2 cellular contexts compared by ENCODE assay signal in genomic region chr10:58244666-58245065, GRCh38.
TF ChIP-seq lines count a peak whose summit lies in the region.
"Not testable (repeated sequence)": the region's sequence is repeated elsewhere in the genome, so short reads cannot be mapped to it uniquely, and the experiment has no call there.

No MANE protein-coding gene starts in this region.

TF ChIP-seq in K562, 482 proteins besides CTCF, POLR2A, EP300 and RAD21:
- TF ChIP-seq SOX6 (IDR thresholded peaks at IDR 0.05) (0 out of 2 replicates have a peak, but pooled peaks have one; percentile 49), ARID1B (IDR thresholded peaks at IDR 0.05) (0 out of 2 replicates have a peak, but pooled peaks have one; percentile 35), TAL1 (IDR thresholded peaks at IDR 0.05) (peak; percentile 25; the same call in 1 of the 2 replicates), CBFA2T3 (IDR thresholded peaks at IDR 0.05) (peak; percentile 82), TCF3 (CRISPR knock-in tag; IDR thresholded peaks at IDR 0.05) (peak; percentile 42), KDM1A (IDR thresholded peaks at IDR 0.05) (peak; percentile 39 to 50; a peak in 1 of 4 replicates), CBFA2T2 (conservative IDR thresholded peaks at IDR 0.05) (peak; percentile 64), MAX (CRISPR knock-in tag; IDR thresholded peaks at IDR 0.05) (peak; percentile 48; the same call in 1 of the 2 replicates)

TF ChIP-seq in HepG2, 621 proteins besides CTCF, POLR2A, EP300 and RAD21 (continues in another document):
- peak; percentile 80 for TF ChIP-seq HNF4A (CRISPR knock-in tag; IDR thresholded peaks at IDR 0.05)
- TF ChIP-seq RARA (CRISPR knock-in tag; IDR thresholded peaks at IDR 0.05): peak; percentile 74
- TF ChIP-seq POGZ (CRISPR knock-in tag; IDR thresholded peaks at IDR 0.05): 0 out of 2 replicates have a peak, but pooled peaks have one; percentile 40
- peak; percentile 60; the same call in 1 of the 2 replicates for TF ChIP-seq RCOR2 (CRISPR knock-in tag; IDR thresholded peaks at IDR 0.05)
- TF ChIP-seq, protein P1, sequence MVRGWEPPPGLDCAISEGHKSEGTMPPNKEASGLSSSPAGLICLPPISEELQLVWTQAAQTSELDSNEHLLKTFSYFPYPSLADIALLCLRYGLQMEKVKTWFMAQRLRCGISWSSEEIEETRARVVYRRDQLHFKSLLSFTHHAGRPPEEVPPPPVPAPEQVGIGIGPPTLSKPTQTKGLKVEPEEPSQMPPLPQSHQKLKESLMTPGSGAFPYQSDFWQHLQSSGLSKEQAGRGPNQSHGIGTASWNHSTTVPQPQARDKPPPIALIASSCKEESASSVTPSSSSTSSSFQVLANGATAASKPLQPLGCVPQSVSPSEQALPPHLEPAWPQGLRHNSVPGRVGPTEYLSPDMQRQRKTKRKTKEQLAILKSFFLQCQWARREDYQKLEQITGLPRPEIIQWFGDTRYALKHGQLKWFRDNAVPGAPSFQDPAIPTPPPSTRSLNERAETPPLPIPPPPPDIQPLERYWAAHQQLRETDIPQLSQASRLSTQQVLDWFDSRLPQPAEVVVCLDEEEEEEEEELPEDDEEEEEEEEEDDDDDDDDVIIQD (CRISPR knock-in tag; IDR thresholded peaks at IDR 0.05; ENCODE audit: low read depth): peak; percentile 59; the same call in 1 of the 2 replicates
- TF ChIP-seq PPARG (CRISPR knock-in tag; conservative IDR thresholded peaks at IDR 0.05): peak; percentile 89
- TF ChIP-seq KDM6A (CRISPR knock-in tag; IDR thresholded peaks at IDR 0.05; ENCODE audit: low read depth): 0 out of 2 replicates have a peak, but pooled peaks have one; percentile 32
- TF ChIP-seq FOXA1 (IDR thresholded peaks at IDR 0.05); FOXP1 (IDR thresholded peaks at IDR 0.05); SOX6 (IDR thresholded peaks at IDR 0.05); SOX13 (IDR thresholded peaks at IDR 0.05); CREM (CRISPR knock-in tag; IDR thresholded peaks at IDR 0.05): not testable (repeated sequence)
- 0 out of 2 replicates have a peak, but pooled peaks have one; percentile 25 for TF ChIP-seq FOXA1 (CRISPR knock-in tag; IDR thresholded peaks at IDR 0.05)
- TF ChIP-seq SOX5 (CRISPR knock-in tag; IDR thresholded peaks at IDR 0.05; ENCODE audit: borderline replicate concordance): peak; percentile 67
- TF ChIP-seq, protein P2, sequence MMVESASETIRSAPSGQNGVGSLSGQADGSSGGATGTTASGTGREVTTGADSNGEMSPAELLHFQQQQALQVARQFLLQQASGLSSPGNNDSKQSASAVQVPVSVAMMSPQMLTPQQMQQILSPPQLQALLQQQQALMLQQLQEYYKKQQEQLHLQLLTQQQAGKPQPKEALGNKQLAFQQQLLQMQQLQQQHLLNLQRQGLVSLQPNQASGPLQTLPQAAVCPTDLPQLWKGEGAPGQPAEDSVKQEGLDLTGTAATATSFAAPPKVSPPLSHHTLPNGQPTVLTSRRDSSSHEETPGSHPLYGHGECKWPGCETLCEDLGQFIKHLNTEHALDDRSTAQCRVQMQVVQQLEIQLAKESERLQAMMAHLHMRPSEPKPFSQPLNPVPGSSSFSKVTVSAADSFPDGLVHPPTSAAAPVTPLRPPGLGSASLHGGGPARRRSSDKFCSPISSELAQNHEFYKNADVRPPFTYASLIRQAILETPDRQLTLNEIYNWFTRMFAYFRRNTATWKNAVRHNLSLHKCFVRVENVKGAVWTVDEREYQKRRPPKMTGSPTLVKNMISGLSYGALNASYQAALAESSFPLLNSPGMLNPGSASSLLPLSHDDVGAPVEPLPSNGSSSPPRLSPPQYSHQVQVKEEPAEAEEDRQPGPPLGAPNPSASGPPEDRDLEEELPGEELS (CRISPR knock-in tag; IDR thresholded peaks at IDR 0.05): peak; percentile 75
- peak; percentile 57; the same call in 1 of the 2 replicates for TF ChIP-seq HDAC2 (CRISPR knock-in tag; IDR thresholded peaks at IDR 0.05)
- TF ChIP-seq NR2F6 (IDR thresholded peaks at IDR 0.05): peak; percentile 62; the same call in 1 of the 2 replicates
- TF ChIP-seq NR2F6 (CRISPR knock-in tag; IDR thresholded peaks at IDR 0.05): peak; percentile 77
- TF ChIP-seq, protein P3, sequence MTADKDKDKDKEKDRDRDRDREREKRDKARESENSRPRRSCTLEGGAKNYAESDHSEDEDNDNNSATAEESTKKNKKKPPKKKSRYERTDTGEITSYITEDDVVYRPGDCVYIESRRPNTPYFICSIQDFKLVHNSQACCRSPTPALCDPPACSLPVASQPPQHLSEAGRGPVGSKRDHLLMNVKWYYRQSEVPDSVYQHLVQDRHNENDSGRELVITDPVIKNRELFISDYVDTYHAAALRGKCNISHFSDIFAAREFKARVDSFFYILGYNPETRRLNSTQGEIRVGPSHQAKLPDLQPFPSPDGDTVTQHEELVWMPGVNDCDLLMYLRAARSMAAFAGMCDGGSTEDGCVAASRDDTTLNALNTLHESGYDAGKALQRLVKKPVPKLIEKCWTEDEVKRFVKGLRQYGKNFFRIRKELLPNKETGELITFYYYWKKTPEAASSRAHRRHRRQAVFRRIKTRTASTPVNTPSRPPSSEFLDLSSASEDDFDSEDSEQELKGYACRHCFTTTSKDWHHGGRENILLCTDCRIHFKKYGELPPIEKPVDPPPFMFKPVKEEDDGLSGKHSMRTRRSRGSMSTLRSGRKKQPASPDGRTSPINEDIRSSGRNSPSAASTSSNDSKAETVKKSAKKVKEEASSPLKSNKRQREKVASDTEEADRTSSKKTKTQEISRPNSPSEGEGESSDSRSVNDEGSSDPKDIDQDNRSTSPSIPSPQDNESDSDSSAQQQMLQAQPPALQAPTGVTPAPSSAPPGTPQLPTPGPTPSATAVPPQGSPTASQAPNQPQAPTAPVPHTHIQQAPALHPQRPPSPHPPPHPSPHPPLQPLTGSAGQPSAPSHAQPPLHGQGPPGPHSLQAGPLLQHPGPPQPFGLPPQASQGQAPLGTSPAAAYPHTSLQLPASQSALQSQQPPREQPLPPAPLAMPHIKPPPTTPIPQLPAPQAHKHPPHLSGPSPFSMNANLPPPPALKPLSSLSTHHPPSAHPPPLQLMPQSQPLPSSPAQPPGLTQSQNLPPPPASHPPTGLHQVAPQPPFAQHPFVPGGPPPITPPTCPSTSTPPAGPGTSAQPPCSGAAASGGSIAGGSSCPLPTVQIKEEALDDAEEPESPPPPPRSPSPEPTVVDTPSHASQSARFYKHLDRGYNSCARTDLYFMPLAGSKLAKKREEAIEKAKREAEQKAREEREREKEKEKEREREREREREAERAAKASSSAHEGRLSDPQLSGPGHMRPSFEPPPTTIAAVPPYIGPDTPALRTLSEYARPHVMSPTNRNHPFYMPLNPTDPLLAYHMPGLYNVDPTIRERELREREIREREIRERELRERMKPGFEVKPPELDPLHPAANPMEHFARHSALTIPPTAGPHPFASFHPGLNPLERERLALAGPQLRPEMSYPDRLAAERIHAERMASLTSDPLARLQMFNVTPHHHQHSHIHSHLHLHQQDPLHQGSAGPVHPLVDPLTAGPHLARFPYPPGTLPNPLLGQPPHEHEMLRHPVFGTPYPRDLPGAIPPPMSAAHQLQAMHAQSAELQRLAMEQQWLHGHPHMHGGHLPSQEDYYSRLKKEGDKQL (CRISPR knock-in tag; IDR thresholded peaks at IDR 0.05; ENCODE audit: low read depth): peak; percentile 73; the same call in 1 of the 2 replicates
- TF ChIP-seq ZNF652 (CRISPR knock-in tag; IDR thresholded peaks at IDR 0.05; ENCODE audit: borderline replicate concordance, low read depth): peak; percentile 89
- TF ChIP-seq FOXP1 (CRISPR knock-in tag; IDR thresholded peaks at IDR 0.05): peak; percentile 67; the same call in 1 of the 2 replicates
- peak; percentile 77 for TF ChIP-seq SOX6 (CRISPR knock-in tag; IDR thresholded peaks at IDR 0.05)
- TF ChIP-seq SOX13 (CRISPR knock-in tag; conservative IDR thresholded peaks at IDR 0.05 in 1 of 2, IDR thresholded peaks at IDR 0.05 in 1 of 2): peak in 1 of 2 experiments; percentile 84; a peak in 2 of 4 replicates
- 0 out of 2 replicates have a peak, but pooled peaks have one; percentile 37 for TF ChIP-seq CREM (IDR thresholded peaks at IDR 0.05)
- peak; percentile 18; the same call in 1 of the 2 replicates for TF ChIP-seq THAP11 (CRISPR knock-in tag; IDR thresholded peaks at IDR 0.05)
- TF ChIP-seq RXRB (CRISPR knock-in tag; IDR thresholded peaks at IDR 0.05; ENCODE audit: borderline replicate concordance): peak; percentile 72
- peak; percentile 9 to 71; a peak in 3 of 4 replicates for TF ChIP-seq NR2F1 (CRISPR knock-in tag; IDR thresholded peaks at IDR 0.05)
- 0 out of 2 replicates have a peak, but pooled peaks have one; percentile 38 for TF ChIP-seq MLX (CRISPR knock-in tag; IDR thresholded peaks at IDR 0.05)
- TF ChIP-seq PATZ1 (CRISPR knock-in tag; IDR thresholded peaks at IDR 0.05): peak; percentile 54
- TF ChIP-seq SALL1 (CRISPR knock-in tag; IDR thresholded peaks at IDR 0.05): peak; percentile 40; the same call in 1 of the 2 replicates
- TF ChIP-seq ZNF614 (CRISPR knock-in tag; IDR thresholded peaks at IDR 0.05; ENCODE audit: borderline replicate concordance): 0 out of 2 replicates have a peak, but pooled peaks have one; percentile 31
- TF ChIP-seq, protein P4, sequence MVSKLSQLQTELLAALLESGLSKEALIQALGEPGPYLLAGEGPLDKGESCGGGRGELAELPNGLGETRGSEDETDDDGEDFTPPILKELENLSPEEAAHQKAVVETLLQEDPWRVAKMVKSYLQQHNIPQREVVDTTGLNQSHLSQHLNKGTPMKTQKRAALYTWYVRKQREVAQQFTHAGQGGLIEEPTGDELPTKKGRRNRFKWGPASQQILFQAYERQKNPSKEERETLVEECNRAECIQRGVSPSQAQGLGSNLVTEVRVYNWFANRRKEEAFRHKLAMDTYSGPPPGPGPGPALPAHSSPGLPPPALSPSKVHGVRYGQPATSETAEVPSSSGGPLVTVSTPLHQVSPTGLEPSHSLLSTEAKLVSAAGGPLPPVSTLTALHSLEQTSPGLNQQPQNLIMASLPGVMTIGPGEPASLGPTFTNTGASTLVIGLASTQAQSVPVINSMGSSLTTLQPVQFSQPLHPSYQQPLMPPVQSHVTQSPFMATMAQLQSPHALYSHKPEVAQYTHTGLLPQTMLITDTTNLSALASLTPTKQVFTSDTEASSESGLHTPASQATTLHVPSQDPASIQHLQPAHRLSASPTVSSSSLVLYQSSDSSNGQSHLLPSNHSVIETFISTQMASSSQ (IDR thresholded peaks at IDR 0.05; ENCODE audit: low read depth): peak; percentile 52; the same call in 1 of the 2 replicates
- TF ChIP-seq, protein P4 (CRISPR knock-in tag; IDR thresholded peaks at IDR 0.05; ENCODE audit: borderline replicate concordance): peak; percentile 77; the same call in 1 of the 2 replicates
- TF ChIP-seq, protein P5, sequence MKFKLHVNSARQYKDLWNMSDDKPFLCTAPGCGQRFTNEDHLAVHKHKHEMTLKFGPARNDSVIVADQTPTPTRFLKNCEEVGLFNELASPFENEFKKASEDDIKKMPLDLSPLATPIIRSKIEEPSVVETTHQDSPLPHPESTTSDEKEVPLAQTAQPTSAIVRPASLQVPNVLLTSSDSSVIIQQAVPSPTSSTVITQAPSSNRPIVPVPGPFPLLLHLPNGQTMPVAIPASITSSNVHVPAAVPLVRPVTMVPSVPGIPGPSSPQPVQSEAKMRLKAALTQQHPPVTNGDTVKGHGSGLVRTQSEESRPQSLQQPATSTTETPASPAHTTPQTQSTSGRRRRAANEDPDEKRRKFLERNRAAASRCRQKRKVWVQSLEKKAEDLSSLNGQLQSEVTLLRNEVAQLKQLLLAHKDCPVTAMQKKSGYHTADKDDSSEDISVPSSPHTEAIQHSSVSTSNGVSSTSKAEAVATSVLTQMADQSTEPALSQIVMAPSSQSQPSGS (CRISPR knock-in tag; IDR thresholded peaks at IDR 0.05): peak; percentile 32; the same call in 1 of the 2 replicates
- 0 out of 2 replicates have a peak, but pooled peaks have one; percentile 36 for TF ChIP-seq TFE3 (CRISPR knock-in tag; IDR thresholded peaks at IDR 0.05)
- peak; percentile 58 for TF ChIP-seq SAP130 (CRISPR knock-in tag; IDR thresholded peaks at IDR 0.05; ENCODE audit: low read depth)
